22 cellular contexts compared by ENCODE assay signal in the genomic region with DNA sequence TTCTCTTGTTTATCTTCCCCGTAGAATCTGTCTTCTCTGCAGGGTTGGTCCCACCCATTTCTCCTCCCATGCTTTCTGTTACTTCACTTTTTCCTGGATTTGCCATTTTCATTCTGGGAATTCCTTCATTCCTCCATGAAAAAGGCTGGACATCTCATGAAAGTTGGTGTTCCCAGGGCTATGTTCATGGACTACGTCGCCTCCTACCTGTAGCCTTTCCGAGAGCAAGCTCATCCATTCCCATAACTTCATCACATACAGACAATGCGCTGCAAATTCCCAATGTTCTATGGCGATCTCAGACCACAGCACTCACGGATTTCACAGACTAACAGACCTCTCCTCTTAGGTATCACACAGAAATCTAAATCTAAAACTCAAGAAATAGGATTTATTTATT.
"Had no signal": no experiment of that assay in that cellular context is flagged by ENCODE, and none has a peak within 500 bp of the region (broad histone marks: within the 10 kb centered on the region; RNA-seq: fewer than 3 reads in every experiment).

No MANE protein-coding gene starts in this region.

- H3K4me3 Mint-ChIP-seq: activated T-cell treated with anti-CD3 and anti-CD28 coated beads, Interleukin-2, amount 50 U/mL, for 24 hours; activated T-helper 17 cell treated with anti-CD3 and anti-CD28 coated beads, Interleukin-2, amount 50 U/mL, for 72 hours; memory B cell; nephron had no signal

- H3K79me2 ChIP-seq: hepatocyte had no signal

- H3K4me2 ChIP-seq: hepatocyte had no signal

- H3K4me3 ChIP-seq: ascending aorta, esophagus muscularis mucosa, hepatocyte, pancreas, psoas muscle had no signal

- H3K4me1 ChIP-seq: ascending aorta, esophagus muscularis mucosa, psoas muscle had no signal

- H3K36me3 ChIP-seq: ascending aorta, esophagus muscularis mucosa, pancreas had no signal

- H2AFZ ChIP-seq: hepatocyte had no signal

- H3K9me3 ChIP-seq: ascending aorta, esophagus muscularis mucosa, pancreas, psoas muscle had no signal

- DNase-seq: activated CD4-positive, alpha-beta T cell treated with anti-CD3 and anti-CD28 coated beads, Interleukin-2, amount 50 U/mL, for 4 hours; activated CD8-positive, alpha-beta memory T cell treated with anti-CD3 and anti-CD28 coated beads for 24 hours; activated CD8-positive, alpha-beta memory T cell treated with anti-CD3 and anti-CD28 coated beads, Interleukin-2, amount 50 U/mL, for 4 hours; activated T-cell treated with anti-CD3 and anti-CD28 coated beads, Interleukin-2, amount 50 U/mL, for 24 hours; central memory CD4-positive, alpha-beta T cell; effector memory CD4-positive, alpha-beta T cell; glutamatergic neuron; left colon; pancreas; psoas muscle; right cardiac atrium; stimulated activated CD4-positive, alpha-beta T cell treated with anti-CD3 and anti-CD28 coated beads, Interleukin-12 subunit alpha, Interleukin-12 subunit beta, amount 100 ng/mL, for 4 hours; stimulated activated CD4-positive, alpha-beta T cell treated with anti-CD3 and anti-CD28 coated beads, Interleukin-4, amount 100 ng/mL, for 4 hours; stimulated activated naive CD8-positive, alpha-beta T cell treated with anti-CD3 and anti-CD28 coated beads, Interleukin-15, Interleukin-2, amounts not matched to agents 100 U/mL and 50 U/mL, for 24 hours had no signal

- ATAC-seq: activated naive CD4-positive, alpha-beta T cell treated with anti-CD3 and anti-CD28 coated beads, Interleukin-2, amount 50 U/mL, for 72 hours; activated T-helper 17 cell treated with anti-CD3 and anti-CD28 coated beads, Interleukin-2, amount 50 U/mL, for 72 hours; left colon; pancreas; psoas muscle; right cardiac atrium; stimulated activated naive CD8-positive, alpha-beta T cell treated with anti-CD3 and anti-CD28 coated beads, Interleukin-15, Interleukin-2, amounts not matched to agents 100 U/mL and 50 U/mL, for 24 hours had no signal

- H3K27ac ChIP-seq: ascending aorta, esophagus muscularis mucosa, hepatocyte, pancreas, psoas muscle, VCaP had no signal

- H3K27ac Mint-ChIP-seq: activated naive CD4-positive, alpha-beta T cell treated with anti-CD3 and anti-CD28 coated beads, Interleukin-2, amount 50 U/mL, for 72 hours; activated T-cell treated with anti-CD3 and anti-CD28 coated beads, Interleukin-2, amount 50 U/mL, for 24 hours; activated T-helper 17 cell treated with anti-CD3 and anti-CD28 coated beads, Interleukin-2, amount 50 U/mL, for 72 hours; memory B cell; nephron had no signal

- H3K4me1 Mint-ChIP-seq: activated T-helper 17 cell treated with anti-CD3 and anti-CD28 coated beads, Interleukin-2, amount 50 U/mL, for 72 hours; nephron had no signal

- H3K27me3 ChIP-seq: ascending aorta, esophagus muscularis mucosa, hepatocyte, pancreas had no signal

- H3K36me3 Mint-ChIP-seq: memory B cell had no signal

- H3K9me3 Mint-ChIP-seq: activated T-cell treated with anti-CD3 and anti-CD28 coated beads, Interleukin-2, amount 50 U/mL, for 24 hours; activated T-helper 17 cell treated with anti-CD3 and anti-CD28 coated beads, Interleukin-2, amount 50 U/mL, for 72 hours; memory B cell; nephron had no signal
